ENCODE assay signal across 12 cellular contexts in genomic region chr22:41480397-41480735, GRCh38. TPM values are rescaled to one million over a fixed set of nuclear protein-coding genes. Genes with fewer than 3 reads are reported as not detected.
DNase-seq lines count a peak whose midpoint lies in the region; ATAC-seq, FAIRE-seq and TF ChIP-seq lines count a peak whose summit lies in the region.
"Had no signal": no experiment of that assay in that cellular context is flagged by ENCODE, and none has a peak within 500 bp of the region (broad histone marks: within the 10 kb centered on the region; RNA-seq: fewer than 3 reads in every experiment).

No MANE protein-coding gene starts in this region.

- H3K4me3 Mint-ChIP-seq in stimulated activated naive B cell treated with anti-CD40 and anti-IgM and Interleukin-4, amounts not matched to agents 10 μg/mL and 1 μg/mL and 100 μg/mL, for 72 hours, result peak overlapping the region; percentile 55 to 76
- H3K4me3 Mint-ChIP-seq in activated T-helper 2 cell treated with anti-CD3 and anti-CD28 coated beads, Interferon-gamma antibody, Interleukin-2, Interleukin-4, amounts not matched to agents 10 μg/mL and 5 μg/mL and 100 μg/mL, durations not matched to agents 14 hours and 24 hours and 36 hours (ENCODE audit: low read depth), result no peak overlapping the region

- H3K27ac Mint-ChIP-seq in stimulated activated naive B cell treated with anti-CD40 and anti-IgM and Interleukin-4, amounts not matched to agents 10 μg/mL and 1 μg/mL and 100 μg/mL, for 72 hours, result peak overlapping the region; percentile 98
- no peak overlapping the region for H3K27ac Mint-ChIP-seq in activated T-helper 2 cell treated with anti-CD3 and anti-CD28 coated beads, Interferon-gamma antibody, Interleukin-2, Interleukin-4, amounts not matched to agents 10 μg/mL and 5 μg/mL and 100 μg/mL, durations not matched to agents 14 hours and 24 hours and 36 hours

- in situ Hi-C loops in GM23248 (cut with MboI), result no loop called here

- no peak for ATAC-seq in stimulated activated naive B cell treated with anti-CD40 and anti-IgM and Interleukin-4, amounts not matched to agents 10 μg/mL and 1 μg/mL and 100 μg/mL, for 72 hours (replicated peaks)

- no peaks in the 10 kb centered on the region for H3K9me2 ChIP-seq in GM23248 (ENCODE audit: insufficient read depth)

- H3K9ac ChIP-seq in GM23248, result peak overlapping the region; percentile 52

- peaks cover 6% of the 10 kb centered on the region; the same call in 1 of the 2 replicates for H4K20me1 ChIP-seq in GM23248 (ENCODE audit: insufficient read depth)

- TF ChIP-seq CTCF in right atrium auricular region (IDR thresholded peaks at IDR 0.05) (no peak), D721Med (IDR thresholded peaks at IDR 0.05; ENCODE audit: insufficient read depth, missing control alignments) (no peak)

- intact Hi-C loops in activated T-helper 2 cell treated with anti-CD3 and anti-CD28 coated beads, Interferon-gamma antibody, Interleukin-2, Interleukin-4, amounts not matched to agents 10 μg/mL and 5 μg/mL and 100 μg/mL, durations not matched to agents 14 hours and 24 hours and 36 hours (cut with micrococcal nuclease), result no loop called here

- DNase-seq in GM23248 (peak; percentile 77), right atrium auricular region (ENCODE audit: low spot score) (no peak), NCI-H510A treated with DMSO at 0.1 percent for 48 hours (lab: John Stamatoyannopoulos, UW) (no peak), GM12891 (ENCODE audit: insufficient read length, low spot score) (no peak), D721Med (ENCODE audit: insufficient read length, low spot score) (no peak)
- no peak for DNase-seq in stimulated activated naive B cell treated with anti-CD40 and anti-IgM and Interleukin-4, amounts not matched to agents 10 μg/mL and 1 μg/mL and 100 μg/mL, for 72 hours
- DNase-seq in activated T-helper 2 cell treated with anti-CD3 and anti-CD28 coated beads, Interferon-gamma antibody, Interleukin-2, Interleukin-4, amounts not matched to agents 10 μg/mL and 5 μg/mL and 100 μg/mL, durations not matched to agents 14 hours and 24 hours and 36 hours (ENCODE audit: low spot score), result no peak
- DNase-seq: activated CD4-positive, alpha-beta T cell treated with anti-CD3 and anti-CD28 coated beads, Interleukin-2, amount 50 U/mL, for 48 hours; NCI-H1105 treated with DMSO at 0.1 percent for 48 hours had no signal

- peaks cover 31% of the 10 kb centered on the region; the same call in 1 of the 2 replicates for H3F3A ChIP-seq in GM23248 (ENCODE audit: insufficient read depth)

- H3K9me3 ChIP-seq in GM23248 (ENCODE audit: low read depth) (no peaks in the 10 kb centered on the region), right atrium auricular region (no peaks in the 10 kb centered on the region)

- no peak for TF ChIP-seq POLR2A in GM12891 (IDR thresholded peaks at IDR 0.05; ENCODE audit: low read depth, low read length)

- 51 to 55% methylated on average over 7 of the region's 7 CpGs for WGBS in GM23248 (ENCODE audit: low coverage in 1 of 2, low lambda C conversion rate in 2 of 2, missing lambda C conversion rate in 2 of 2), 2 experiments

- H3K27ac ChIP-seq in GM23248, result peak overlapping the region; percentile 67
- peak overlapping the region; percentile 90 for H3K27ac ChIP-seq in angular gyrus (ENCODE audit: low read depth, low read length)
- H3K27ac ChIP-seq in right atrium auricular region, result peak overlapping the region; percentile 65 to 88
- H3K27ac ChIP-seq: RWPE1 had no signal

- peaks cover 63 to 90% of the 10 kb centered on the region in 2 donors for H3K4me1 Mint-ChIP-seq in stimulated activated naive B cell treated with anti-CD40 and anti-IgM and Interleukin-4, amounts not matched to agents 10 μg/mL and 1 μg/mL and 100 μg/mL, for 72 hours
- peaks cover 7% of the 10 kb centered on the region for H3K4me1 Mint-ChIP-seq in activated T-helper 2 cell treated with anti-CD3 and anti-CD28 coated beads, Interferon-gamma antibody, Interleukin-2, Interleukin-4, amounts not matched to agents 10 μg/mL and 5 μg/mL and 100 μg/mL, durations not matched to agents 14 hours and 24 hours and 36 hours (ENCODE audit: low read depth)

- FAIRE-seq in GM12891 (lab: Jason Lieb, UNC), result no peak
- no peak for FAIRE-seq in D721Med (lab: Jason Lieb, UNC)
- FAIRE-seq: colon had no signal

- H3K9me3 Mint-ChIP-seq in stimulated activated naive B cell treated with anti-CD40 and anti-IgM and Interleukin-4, amounts not matched to agents 10 μg/mL and 1 μg/mL and 100 μg/mL, for 72 hours, result no peaks in the 10 kb centered on the region
- H3K9me3 Mint-ChIP-seq in activated T-helper 2 cell treated with anti-CD3 and anti-CD28 coated beads, Interferon-gamma antibody, Interleukin-2, Interleukin-4, amounts not matched to agents 10 μg/mL and 5 μg/mL and 100 μg/mL, durations not matched to agents 14 hours and 24 hours and 36 hours, result no peaks in the 10 kb centered on the region

- no peak overlapping the region for H3K4me3 ChIP-seq in GM23248
- no peak overlapping the region for H3K4me3 ChIP-seq in right atrium auricular region

- H3K36me3 Mint-ChIP-seq in stimulated activated naive B cell treated with anti-CD40 and anti-IgM and Interleukin-4, amounts not matched to agents 10 μg/mL and 1 μg/mL and 100 μg/mL, for 72 hours, result peaks cover 21 to 49% of the 10 kb centered on the region in 2 donors
- H3K36me3 Mint-ChIP-seq in activated T-helper 2 cell treated with anti-CD3 and anti-CD28 coated beads, Interferon-gamma antibody, Interleukin-2, Interleukin-4, amounts not matched to agents 10 μg/mL and 5 μg/mL and 100 μg/mL, durations not matched to agents 14 hours and 24 hours and 36 hours (ENCODE audit: low read depth), result no peaks in the 10 kb centered on the region

- H3K4me1 ChIP-seq in GM23248 (ENCODE audit: insufficient read depth) (peaks cover 42% of the 10 kb centered on the region), right atrium auricular region (peaks cover 0 to 65% of the 10 kb centered on the region in 2 donors)

- peaks cover 99% of the 10 kb centered on the region for H3K79me2 ChIP-seq in GM23248 (ENCODE audit: insufficient read depth)

- no peak overlapping the region for H2AFZ ChIP-seq in GM23248

- H3K27me3 Mint-ChIP-seq in stimulated activated naive B cell treated with anti-CD40 and anti-IgM and Interleukin-4, amounts not matched to agents 10 μg/mL and 1 μg/mL and 100 μg/mL, for 72 hours, result no peaks in the 10 kb centered on the region
- H3K27me3 Mint-ChIP-seq in activated T-helper 2 cell treated with anti-CD3 and anti-CD28 coated beads, Interferon-gamma antibody, Interleukin-2, Interleukin-4, amounts not matched to agents 10 μg/mL and 5 μg/mL and 100 μg/mL, durations not matched to agents 14 hours and 24 hours and 36 hours (ENCODE audit: low read depth), result no peaks in the 10 kb centered on the region

- no peaks in the 10 kb centered on the region for H3K27me3 ChIP-seq in GM23248 (replicated peaks; ENCODE audit: insufficient read depth)
- H3K27me3 ChIP-seq in right atrium auricular region, result no peaks in the 10 kb centered on the region

- no peak overlapping the region for H3K4me2 ChIP-seq in GM23248 (ENCODE audit: unreplicated experiment)

- H3K36me3 ChIP-seq in GM23248 (ENCODE audit: low read depth) (no peaks in the 10 kb centered on the region), right atrium auricular region (peaks cover 15% of the 10 kb centered on the region)

TF ChIP-seq in GM12891, 5 proteins besides CTCF, POLR2A, EP300 and RAD21:
- TF ChIP-seq POU2F2 (IDR thresholded peaks at IDR 0.05; ENCODE audit: low read depth, low read length) (no peak), POLR2AphosphoS5 (IDR thresholded peaks at IDR 0.05; ENCODE audit: low read depth, low read length) (no peak), PAX5 (IDR thresholded peaks at IDR 0.05; ENCODE audit: insufficient read depth, low read length, severe bottlenecking) (no peak), SPI1 (IDR thresholded peaks at IDR 0.05; ENCODE audit: low read depth, low read length) (no peak), TAF1 (IDR thresholded peaks at IDR 0.05; ENCODE audit: low read depth, low read length) (no peak)

RNA-seq across cellular contexts. Expression of gene ACO2, which starts 11.4 kb away (rescaled TPM):
- total RNA-seq in GM23248 (2014; rRNA removed; shearing (Covaris generic)), result 41.5 and 60.4 TPM in 2 replicates
- 68.1 and 68.7 TPM in 2 replicates for polyA plus RNA-seq in GM23248 (2016; fragmentation: Nextera tagmentation; extraction: Ambion mirVana)
- total RNA-seq in right atrium auricular region, result 100 to 1,000 TPM; 447 to 604 TPM
- 94.1 and 96.1 TPM in 2 replicates for total RNA-seq in activated T-helper 2 cell treated with anti-CD3 and anti-CD28 coated beads, Interferon-gamma antibody, Interleukin-2, Interleukin-4, amounts not matched to agents 10 μg/mL and 5 μg/mL and 100 μg/mL, durations not matched to agents 14 hours and 24 hours and 36 hours
- 86.0 TPM for polyA plus RNA-seq in GM12891 (2012; ENCODE audit: low read depth, missing spikeins)

RNA-seq across cellular contexts. Expression of gene PHF5A, which starts 11.9 kb away (rescaled TPM):
- 41.9 and 53.4 TPM in 2 replicates for total RNA-seq in GM23248 (2014; rRNA removed; shearing (Covaris generic))
- 13.1 and 13.7 TPM in 2 replicates for polyA plus RNA-seq in GM23248 (2016; fragmentation: Nextera tagmentation; extraction: Ambion mirVana)
- total RNA-seq in right atrium auricular region, result 10 to 100 TPM; 19.3 to 23.5 TPM
- 72.1 and 74.3 TPM in 2 replicates for total RNA-seq in activated T-helper 2 cell treated with anti-CD3 and anti-CD28 coated beads, Interferon-gamma antibody, Interleukin-2, Interleukin-4, amounts not matched to agents 10 μg/mL and 5 μg/mL and 100 μg/mL, durations not matched to agents 14 hours and 24 hours and 36 hours
- 41.2 TPM for polyA plus RNA-seq in GM12891 (2012; ENCODE audit: low read depth, missing spikeins)

RNA-seq across cellular contexts. Expression of gene TOB2, which starts 33.8 kb away (rescaled TPM):
- 29.0 and 35.7 TPM in 2 replicates for total RNA-seq in GM23248 (2014; rRNA removed; shearing (Covaris generic))
- 29.6 and 31.1 TPM in 2 replicates for polyA plus RNA-seq in GM23248 (2016; fragmentation: Nextera tagmentation; extraction: Ambion mirVana)
- 10 to 100 TPM; 49.1 to 55.3 TPM for total RNA-seq in right atrium auricular region
- total RNA-seq in activated T-helper 2 cell treated with anti-CD3 and anti-CD28 coated beads, Interferon-gamma antibody, Interleukin-2, Interleukin-4, amounts not matched to agents 10 μg/mL and 5 μg/mL and 100 μg/mL, durations not matched to agents 14 hours and 24 hours and 36 hours, result 41.2 and 44.2 TPM in 2 replicates
- polyA plus RNA-seq in GM12891 (2012; ENCODE audit: low read depth, missing spikeins), result 10.5 TPM
